ENCODE assay signal across 12 cellular contexts in the genomic region with DNA sequence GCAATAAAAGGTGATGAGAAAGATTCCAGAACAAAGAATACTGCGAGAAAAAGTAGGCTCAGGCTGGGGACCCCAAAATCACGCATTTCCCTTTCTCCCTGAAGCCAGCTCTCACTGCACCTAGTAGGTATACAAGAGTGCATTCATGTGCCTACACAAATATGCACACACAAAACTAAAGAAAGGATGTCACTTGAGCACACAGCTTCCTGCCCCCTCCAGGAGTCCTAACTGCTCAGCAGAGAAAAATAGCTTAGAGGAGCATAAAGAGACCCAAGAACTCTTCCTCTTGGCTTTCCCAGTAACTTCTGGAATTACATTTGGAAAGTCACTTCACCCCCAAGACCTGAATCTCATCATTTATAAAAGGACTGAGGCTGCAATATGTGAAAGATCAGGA.
"Had no signal": no experiment of that assay in that cellular context is flagged by ENCODE, and none has a peak within 500 bp of the region (broad histone marks: within the 10 kb centered on the region; RNA-seq: fewer than 3 reads in every experiment).

No MANE protein-coding gene starts in this region.

- ATAC-seq: esophagus mucosa had no signal

- H3K4me3 ChIP-seq: ovary, stomach, vagina had no signal

- H3K4me3 Mint-ChIP-seq: dendritic cell treated with granulocyte-macrophage colony-stimulating factor and Interleukin-4, amounts not matched to agents 40 ng/mL and 50 ng/mL, for 4 days; neural crest cell had no signal

- H3K27ac Mint-ChIP-seq: dendritic cell treated with granulocyte-macrophage colony-stimulating factor and Interleukin-4, amounts not matched to agents 40 ng/mL and 50 ng/mL, for 4 days had no signal

- H3K27ac ChIP-seq: ovary, stomach, vagina had no signal

- DNase-seq: activated CD4-positive, alpha-beta T cell treated with anti-CD3 and anti-CD28 coated beads, Interleukin-2, amount 50 U/mL, for 48 hours; activated CD4-positive, CD25-positive, alpha-beta regulatory T cell treated with anti-CD3 and anti-CD28 coated beads, Interleukin-2, amount 50 U/mL, for 72 hours; central memory CD4-positive, alpha-beta T cell; hypothalamus; mammary epithelial cell; ovary; stimulated activated CD4-positive, alpha-beta T cell treated with anti-CD3 and anti-CD28 coated beads, Interleukin-4, amount 100 ng/mL, for 4 hours; stomach had no signal

- H3K9me3 ChIP-seq: ovary, stomach, vagina had no signal

- H3K9me3 Mint-ChIP-seq: dendritic cell treated with granulocyte-macrophage colony-stimulating factor and Interleukin-4, amounts not matched to agents 40 ng/mL and 50 ng/mL, for 4 days; neural crest cell had no signal

- H3K27me3 ChIP-seq: ovary, stomach, vagina had no signal

- H3K27me3 Mint-ChIP-seq: dendritic cell treated with granulocyte-macrophage colony-stimulating factor and Interleukin-4, amounts not matched to agents 40 ng/mL and 50 ng/mL, for 4 days had no signal

- H3K36me3 ChIP-seq: ovary, stomach had no signal
